ENCODE assay signal across 8 cellular contexts in the genomic region with DNA sequence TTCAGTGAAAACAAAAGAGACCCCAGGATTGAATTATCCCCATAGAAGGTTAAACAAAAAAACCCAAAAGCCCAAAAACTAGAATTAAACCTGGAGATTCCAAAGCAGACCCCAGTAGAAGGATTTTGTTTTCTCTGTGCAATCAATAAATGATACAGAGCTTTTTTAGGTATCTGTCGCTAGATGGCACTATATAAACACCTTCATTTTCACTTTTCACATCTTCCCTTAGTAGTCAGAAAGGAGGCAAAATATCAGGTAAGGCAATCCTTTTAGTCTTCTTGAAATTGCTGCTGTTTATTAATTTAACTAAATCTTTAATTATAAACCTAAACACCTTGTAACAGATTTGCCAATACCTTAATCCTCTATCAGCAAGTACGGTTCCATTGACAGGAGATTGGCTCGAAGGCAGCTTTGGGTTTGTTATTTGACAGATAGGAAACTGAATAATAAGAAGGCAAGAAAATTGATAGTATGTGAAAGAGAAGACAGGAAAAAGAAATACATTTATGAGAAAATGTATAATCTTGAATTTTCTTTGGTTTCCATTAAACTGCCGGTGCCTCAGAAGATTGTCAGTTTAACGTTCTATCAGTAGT.
DNase-seq lines count a peak whose midpoint lies in the region; ATAC-seq, FAIRE-seq and TF ChIP-seq lines count a peak whose summit lies in the region.

No MANE protein-coding gene starts in this region.

- H3K27ac Mint-ChIP-seq in memory B cell = no peak overlapping the region

- H3K27me3 Mint-ChIP-seq in memory B cell = peaks cover 4% of the 10 kb centered on the region

- no peaks in the 10 kb centered on the region for H3K9me3 Mint-ChIP-seq in memory B cell

- H3K4me3 ChIP-seq in GM06990 (replicated peaks; ENCODE audit: low read depth, low read length) (no peak overlapping the region), cardiac fibroblast (replicated peaks in 1 of 2; ENCODE audit: low read depth in 2 of 2, low read length in 2 of 2) (no peak overlapping the region)

- peak; percentile 66 for ATAC-seq in HG02852 (IDR thresholded peaks at IDR 0.05; ENCODE audit: unreplicated experiment)
- peak; percentile 32 for ATAC-seq in memory B cell (ENCODE audit: low read depth)

- TF ChIP-seq CTCF in GM06990 (IDR thresholded peaks at IDR 0.05; ENCODE audit: insufficient read depth, low read length, poor library complexity, severe bottlenecking) = peak; percentile 61
- TF ChIP-seq CTCF in cardiac fibroblast (IDR thresholded peaks at IDR 0.05; ENCODE audit: low read depth, low read length) = peak; percentile 47

- peak; percentile 28 for DNase-seq in GM06990 (ENCODE audit: extremely low read depth, insufficient read length)
- peak; percentile 1 for DNase-seq in NCI-H524 treated with DMSO at 0.1 percent for 48 hours (lab: John Stamatoyannopoulos, UW)
- DNase-seq in cardiac fibroblast (ENCODE audit: low read depth in 2 of 2) = peak; percentile 54 to 65
- DNase-seq in memory B cell (ENCODE audit: low spot score in 2 of 2) = peak in 1 of 2 donors; percentile 14
- no peak for DNase-seq in GM19240 (ENCODE audit: insufficient read length, low spot score)
- DNase-seq in activated CD4-positive, alpha-beta T cell treated with anti-CD3 and anti-CD28 coated beads for 48 hours = no peak

- H3K4me1 Mint-ChIP-seq in memory B cell = no peaks in the 10 kb centered on the region

- no peaks in the 10 kb centered on the region for H3K36me3 ChIP-seq in GM06990 (ENCODE audit: control insufficient read depth, insufficient read depth, low read length)

- no peaks in the 10 kb centered on the region for H3K36me3 Mint-ChIP-seq in memory B cell

- H3K4me3 Mint-ChIP-seq in memory B cell = no peak overlapping the region

- no peaks in the 10 kb centered on the region for H3K27me3 ChIP-seq in GM06990 (replicated peaks; ENCODE audit: control insufficient read depth, insufficient read depth, low read length)

- FAIRE-seq in A204.1 (lab: Jason Lieb, UNC) = peak; percentile 98

Comparison
In these comparisons a context has a peak if more than half of its experiments do, and no peak if none do; other contexts are left out.
1. DNase-seq: peak in GM06990 (single experiment), NCI-H524 treated with DMSO at 0.1 percent for 48 hours (single experiment) and cardiac fibroblast (2 of 2); none in GM19240 (single experiment) and activated CD4-positive, alpha-beta T cell treated with anti-CD3 and anti-CD28 coated beads for 48 hours (single experiment).